10 cellular contexts compared by ENCODE assay signal in the genomic region with DNA sequence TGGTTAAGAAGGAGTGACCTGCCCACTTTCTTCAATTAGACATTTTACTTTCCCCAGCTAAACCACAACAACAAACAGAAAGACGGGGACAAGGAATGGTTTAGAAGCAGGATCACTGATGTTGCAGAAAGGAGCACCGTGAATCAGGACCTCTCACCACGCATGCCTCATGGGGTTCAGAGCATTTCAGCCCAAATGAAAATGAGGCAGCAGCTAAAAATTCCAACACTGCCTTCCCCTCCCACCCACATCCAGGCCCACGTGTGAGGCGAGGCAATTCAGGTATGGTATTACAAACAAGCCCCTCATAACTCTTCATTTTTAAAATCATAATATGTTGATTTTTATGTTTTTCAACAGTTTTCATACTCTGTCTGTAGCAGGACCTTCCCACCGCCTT.
"Had no signal": no experiment of that assay in that cellular context is flagged by ENCODE, and none has a peak within 500 bp of the region (broad histone marks: within the 10 kb centered on the region; RNA-seq: fewer than 3 reads in every experiment).

No MANE protein-coding gene starts in this region.

- H3K9me3 ChIP-seq: SK-N-SH had no signal

- H3K4me1 Mint-ChIP-seq: T-cell had no signal

- H3K27ac Mint-ChIP-seq: T-cell had no signal

- ATAC-seq: Panc1, PC-3, T-cell had no signal

- DNase-seq: KBM-7, NCI-H1092, NCI-H1694, NCI-H446 treated with DMSO at 0.1 percent for 48 hours, PC-3, SK-N-SH, SW 1271, T-cell had no signal

- H3K27ac ChIP-seq: RWPE1 had no signal

- H3K4me3 Mint-ChIP-seq: T-cell had no signal

- H3K36me3 Mint-ChIP-seq: T-cell had no signal

- H3K9me2 ChIP-seq: SK-N-SH had no signal

- H3K9ac ChIP-seq: SK-N-SH had no signal

- H3K4me2 ChIP-seq: SK-N-SH had no signal
